ENCODE assay signal across 8 cellular contexts in the genomic region with DNA sequence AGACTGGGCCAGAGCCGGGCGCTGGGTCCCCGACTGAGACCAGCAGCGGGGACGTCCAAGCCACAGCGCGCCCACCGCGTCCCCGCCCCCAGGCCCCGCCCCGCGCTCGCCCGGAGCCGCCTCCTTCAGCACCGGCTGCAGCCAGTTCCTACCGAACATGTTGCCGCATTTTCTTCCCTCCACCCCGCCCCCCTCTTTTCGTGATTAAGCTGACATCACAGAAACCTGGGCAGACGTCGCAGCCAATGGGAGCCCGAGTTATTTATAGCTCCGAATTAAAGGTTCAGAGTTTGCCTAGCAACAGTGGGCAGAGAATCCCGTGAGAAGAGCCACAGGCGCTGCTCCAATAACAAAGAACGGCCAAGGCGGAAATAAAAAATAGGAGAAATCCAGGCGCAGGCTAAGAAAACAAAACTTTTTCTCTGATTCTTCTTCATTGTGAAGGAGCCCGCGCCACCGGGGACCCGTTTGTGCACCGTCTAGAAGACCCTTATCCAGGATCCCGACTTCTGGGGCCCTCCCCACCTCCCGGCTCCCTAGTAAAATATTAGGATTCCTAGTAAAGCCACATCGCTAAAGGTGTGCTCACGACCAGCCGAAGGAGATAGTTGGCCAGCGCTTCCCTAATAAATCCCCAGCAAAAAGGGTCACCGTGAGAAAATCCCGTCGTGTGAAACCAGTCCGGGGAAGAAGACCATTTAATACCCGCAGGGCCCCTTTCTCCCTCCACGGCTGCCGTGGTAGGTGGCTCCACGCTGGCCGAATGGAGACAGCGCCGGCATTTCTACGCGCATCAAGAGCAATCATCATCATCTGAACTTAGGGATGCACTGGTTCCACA.
DNase-seq lines count a peak whose midpoint lies in the region; ATAC-seq lines count a peak whose summit lies in the region.

No MANE protein-coding gene starts in this region.

- H3K27me3 Mint-ChIP-seq in immature natural killer cell (ENCODE audit: low read depth in 3 of 3): peaks cover 2 to 5% (median 3%) of the 10 kb centered on the region in 3 donors

- peak overlapping the region; percentile 79 to 96 (median 86) for H3K4me3 Mint-ChIP-seq in immature natural killer cell

- H3K27ac ChIP-seq in skin epidermis: peak overlapping the region; percentile 36 to 96 (median 88)

- ATAC-seq in GM18511 (IDR thresholded peaks at IDR 0.05; ENCODE audit: unreplicated experiment) (peak; percentile 74), HG03342 (IDR thresholded peaks at IDR 0.05; ENCODE audit: unreplicated experiment) (peak; percentile 70), HG03139 (IDR thresholded peaks at IDR 0.05; ENCODE audit: unreplicated experiment) (no peak)

- no peaks in the 10 kb centered on the region for H3K36me3 Mint-ChIP-seq in immature natural killer cell

- H3K4me1 Mint-ChIP-seq in immature natural killer cell: peaks cover 26 to 34% of the 10 kb centered on the region in 2 donors

- peak overlapping the region; percentile 77 to 92 (median 90) for H3K27ac Mint-ChIP-seq in immature natural killer cell

- DNase-seq in NCI-H460 (ENCODE audit: extremely low read depth, low read depth) (peak; percentile 95), cerebellar cortex (ENCODE audit: low spot score) (peak; percentile 100), immature natural killer cell (peak; percentile 82 to 88 (median 84))
- DNase-seq in activated CD4-positive, CD25-positive, alpha-beta regulatory T cell treated with anti-CD3 and anti-CD28 coated beads, Interleukin-2, amount 50 U/mL, for 72 hours: peak; percentile 70

- no peaks in the 10 kb centered on the region for H3K9me3 Mint-ChIP-seq in immature natural killer cell

- peak overlapping the region; percentile 51 to 72 (median 61) for H3K4me3 ChIP-seq in skin epidermis
